In genomic region chr10:104026762-104027161, GRCh38 we compare ENCODE assay signal across 2 cellular contexts.
TF ChIP-seq lines count a peak whose summit lies in the region.

No MANE protein-coding gene starts in this region.

TF ChIP-seq in A549, 52 proteins besides CTCF, POLR2A, EP300 and RAD21:
- TF ChIP-seq KDM5A (IDR thresholded peaks at IDR 0.05) (no peak), FOXS1 (CRISPR knock-in tag; IDR thresholded peaks at IDR 0.05) (no peak), ZSCAN20 (CRISPR knock-in tag; IDR thresholded peaks at IDR 0.05) (no peak), KDM1A (IDR thresholded peaks at IDR 0.05; ENCODE audit: low read depth) (no peak), NPAS2 (CRISPR knock-in tag; IDR thresholded peaks at IDR 0.05; ENCODE audit: borderline replicate concordance) (no peak), RCOR1 (IDR thresholded peaks at IDR 0.05; ENCODE audit: low read depth, low read length) (no peak), JUNB (IDR thresholded peaks at IDR 0.05) (no peak), BCL3 (IDR thresholded peaks at IDR 0.05) (no peak), E2F6 (IDR thresholded peaks at IDR 0.05; ENCODE audit: borderline replicate concordance, low read depth) (no peak), HMGXB4 (CRISPR knock-in tag; IDR thresholded peaks at IDR 0.05; ENCODE audit: borderline replicate concordance) (no peak), FOSB (CRISPR knock-in tag; IDR thresholded peaks at IDR 0.05) (no peak), HEYL (CRISPR knock-in tag; IDR thresholded peaks at IDR 0.05) (no peak), TFCP2L1 (CRISPR knock-in tag; IDR thresholded peaks at IDR 0.05) (no peak), NFE2L2 (conservative IDR thresholded peaks at IDR 0.05; ENCODE audit: low read length) (no peak), SREBF2 (IDR thresholded peaks at IDR 0.05) (no peak), CEBPB (IDR thresholded peaks at IDR 0.05) (no peak), RNF2 (IDR thresholded peaks at IDR 0.05; ENCODE audit: borderline replicate concordance, low read depth) (no peak), BHLHE40 (IDR thresholded peaks at IDR 0.05; ENCODE audit: low read depth, low read length) (no peak), HDAC2 (IDR thresholded peaks at IDR 0.05) (no peak)

TF ChIP-seq in GM12878, 131 proteins besides CTCF, POLR2A, EP300 and RAD21:
- TF ChIP-seq KDM1A (IDR thresholded peaks at IDR 0.05; ENCODE audit: borderline replicate concordance) (no peak), SMAD1 (IDR thresholded peaks at IDR 0.05; ENCODE audit: low read depth, partially characterized antibody) (no peak), RBBP5 (conservative IDR thresholded peaks at IDR 0.05) (no peak), ATF2 (IDR thresholded peaks at IDR 0.05; ENCODE audit: low read length) (no peak)
